9 cellular contexts compared by ENCODE assay signal in genomic region chr7:44867073-44867990, GRCh38. TPM values are rescaled to one million over a fixed set of nuclear protein-coding genes. Genes with fewer than 3 reads are reported as not detected.
DNase-seq lines count a peak whose midpoint lies in the region; ATAC-seq, FAIRE-seq and TF ChIP-seq lines count a peak whose summit lies in the region.
"Had no signal": no experiment of that assay in that cellular context is flagged by ENCODE, and none has a peak within 500 bp of the region (broad histone marks: within the 10 kb centered on the region; RNA-seq: fewer than 3 reads in every experiment).

No MANE protein-coding gene starts in this region.

- no peak overlapping the region for H3K4me3 ChIP-seq in BJ (ENCODE audit: low read depth, low read length)
- no peak overlapping the region for H3K4me3 ChIP-seq in KMS-11 (IDR thresholded peaks at IDR 0.05; ENCODE audit: insufficient read depth, low read depth, low read length)
- H3K4me3 ChIP-seq in K562, result no peak overlapping the region
- H3K4me3 ChIP-seq in MM.1S (ENCODE audit: low read length), result no peak overlapping the region

- H2AFZ ChIP-seq in KMS-11 (ENCODE audit: low read depth) (peak overlapping the region; percentile 36; the same call in 1 of the 2 replicates), K562 (ENCODE audit: low read depth, low read length) (no peak overlapping the region), MM.1S (ENCODE audit: low read length) (no peak overlapping the region)

- H3K4me1 ChIP-seq in KMS-11 (ENCODE audit: low read depth, poor library complexity, severe bottlenecking) (peaks cover 15% of the 10 kb centered on the region), K562 (replicated peaks in 1 of 2; ENCODE audit: control insufficient read depth in 2 of 2, insufficient read depth in 2 of 2, low read length in 2 of 2) (peaks cover 0 to 11% of the 10 kb centered on the region in 2 experiments; a peak in 3 of 5 replicates), MM.1S (ENCODE audit: low read length) (peaks cover 5% of the 10 kb centered on the region; the same call in 1 of the 2 replicates)

- H3K9me1 ChIP-seq in K562 (ENCODE audit: control insufficient read depth, insufficient read depth, low read length), result no peaks in the 10 kb centered on the region

- no peaks in the 10 kb centered on the region for H3F3A ChIP-seq in MM.1S (ENCODE audit: insufficient read depth, low read length)

- POLR2A ChIA-PET in BJ (lab: Charles Lee) (no interaction called here), K562 (lab: Yijun Ruan, JAX) (interaction anchor here (0.6 to 2.3 kb wide), 7 partner anchors 10 to 67 kb away, joined by 3 to 18 read pairs (median 4); no protein-coding TSS in a partner anchor)

- no peaks in the 10 kb centered on the region for H4K20me1 ChIP-seq in KMS-11 (ENCODE audit: insufficient read depth)
- no peaks in the 10 kb centered on the region for H4K20me1 ChIP-seq in K562 (replicated peaks; ENCODE audit: control insufficient read depth, insufficient read depth, low read length)
- no peaks in the 10 kb centered on the region for H4K20me1 ChIP-seq in MM.1S (ENCODE audit: insufficient read depth, low read length)

- H3K9ac ChIP-seq in KMS-11, result no peak overlapping the region
- no peak overlapping the region for H3K9ac ChIP-seq in K562 (ENCODE audit: insufficient read depth in 1 of 2, low read depth in 2 of 2, low read length in 2 of 2)
- H3K9ac ChIP-seq in MM.1S (ENCODE audit: low read length), result no peak overlapping the region

- TF ChIP-seq POLR2A in K562 (conservative IDR thresholded peaks at IDR 0.05), result no peak

- TF ChIP-seq CTCF in BJ (IDR thresholded peaks at IDR 0.05; ENCODE audit: insufficient read depth, low read depth, low read length) (no peak), KMS-11 (conservative IDR thresholded peaks at IDR 0.05; ENCODE audit: low read depth, low read length) (no peak), K562 (IDR thresholded peaks at IDR 0.05 in 2 of 3, conservative IDR thresholded peaks at IDR 0.05 in 1 of 3; ENCODE audit: insufficient read depth in 2 of 3, low read depth in 1 of 3, low read length in 3 of 3) (no peak), MM.1S (IDR thresholded peaks at IDR 0.05; ENCODE audit: low read length) (no peak)

- in situ Hi-C loops in K562 (cut with MboI), result no loop called here

- no peak for TF ChIP-seq RAD21 in K562 (CRISPR knock-in tag; conservative IDR thresholded peaks at IDR 0.05 in 1 of 2, IDR thresholded peaks at IDR 0.05 in 1 of 2)

- FAIRE-seq in K562 (lab: Jason Lieb, UNC), result peak; percentile 88

- no peaks in the 10 kb centered on the region for H3K27me3 ChIP-seq in BJ (ENCODE audit: control insufficient read depth, insufficient read depth, low read length)
- H3K27me3 ChIP-seq in KMS-11 (ENCODE audit: insufficient read depth, low read depth), result no peaks in the 10 kb centered on the region
- H3K27me3 ChIP-seq in K562 (ENCODE audit: control insufficient read depth in 2 of 2, insufficient read depth in 2 of 2, low read length in 2 of 2), result no peaks in the 10 kb centered on the region
- H3K27me3 ChIP-seq in MM.1S (replicated peaks; ENCODE audit: insufficient read depth, low read length), result no peaks in the 10 kb centered on the region

- H3K9me3 ChIP-seq in K562 (replicated peaks; ENCODE audit: control insufficient read depth, insufficient read depth, low read depth, low read length) (no peaks in the 10 kb centered on the region), MM.1S (replicated peaks; ENCODE audit: insufficient read depth, low read length) (no peaks in the 10 kb centered on the region)

- H3K4me2 ChIP-seq in KMS-11 (peak overlapping the region; percentile 43; the same call in 1 of the 2 replicates), K562 (ENCODE audit: insufficient read depth, low read length) (no peak overlapping the region; the same call in 1 of the 2 replicates), MM.1S (ENCODE audit: low read depth, low read length) (no peak overlapping the region)

- H3K79me2 ChIP-seq in KMS-11 (ENCODE audit: insufficient read depth, low read depth) (no peaks in the 10 kb centered on the region), K562 (ENCODE audit: control insufficient read depth, insufficient read depth, low read length) (no peaks in the 10 kb centered on the region), MM.1S (ENCODE audit: low read length) (no peaks in the 10 kb centered on the region)

- intact Hi-C loops in K562 (cut with micrococcal nuclease), result no loop called here

- TF ChIP-seq EP300 in K562 (IDR thresholded peaks at IDR 0.05; ENCODE audit: low read length), result peak; percentile 32; the same call in 1 of the 2 replicates

- DNase-seq in BJ (ENCODE audit: low read depth) (peak; percentile 56), K562 (ENCODE audit: extremely low read depth in 1 of 4, low spot score in 3 of 4) (peak; percentile 36 to 70 (median 48)), medulla oblongata (ENCODE audit: extremely low spot score) (peak; percentile 33), DMS79 (lab: John Stamatoyannopoulos, UW) (no peak), foreskin melanocyte (no peak), MM.1S (no peak)
- DNase-seq in activated naive CD4-positive, alpha-beta T cell (lab: John Stamatoyannopoulos, UW), result no peak
- DNase-seq: effector CD4-positive, alpha-beta T cell had no signal

- no peak overlapping the region for H3K27ac ChIP-seq in KMS-11
- no peak overlapping the region for H3K27ac ChIP-seq in K562 (ENCODE audit: extremely low read depth, low read depth, low read length)
- H3K27ac ChIP-seq in MM.1S (ENCODE audit: low read length), result no peak overlapping the region

- CTCF ChIA-PET in BJ (lab: Yijun Ruan, JAX) (interaction anchor here (0.6 to 4.9 kb wide), 5 partner anchors 12 to 269 kb away, joined by 3 to 32 read pairs (median 4); no protein-coding TSS in a partner anchor), K562 (lab: Yijun Ruan, JAX; ENCODE audit: low intra/inter-chr PET ratio) (no interaction called here)

- BruUV-seq in K562 (replicated peaks; lab: Mats Ljungman, UMichigan), result no TSS peak

- H3K36me3 ChIP-seq in BJ (ENCODE audit: control insufficient read depth, insufficient read depth, low read length) (no peaks in the 10 kb centered on the region), KMS-11 (ENCODE audit: insufficient read depth) (no peaks in the 10 kb centered on the region), K562 (ENCODE audit: control insufficient read depth, insufficient read depth, low read length) (no peaks in the 10 kb centered on the region), MM.1S (replicated peaks; ENCODE audit: insufficient read depth, low read length) (no peaks in the 10 kb centered on the region)

- peak; percentile 88 for ATAC-seq in K562

- H3K9me2 ChIP-seq in MM.1S (replicated peaks; ENCODE audit: insufficient read depth, low read length), result no peaks in the 10 kb centered on the region

- 13% methylated on average over 4 of the region's 4 CpGs for WGBS in K562 (ENCODE audit: insufficient coverage, low coverage, missing lambda C conversion rate)

TF ChIP-seq in K562, 482 proteins besides CTCF, POLR2A, EP300 and RAD21 (continues in another document):
- TF ChIP-seq TEAD2 (tag; IDR thresholded peaks at IDR 0.05) (no peak), FOS (IDR thresholded peaks at IDR 0.05; ENCODE audit: extremely low read depth, insufficient read length) (peak; percentile 50), CREM (IDR thresholded peaks at IDR 0.05; ENCODE audit: low read depth) (peak; percentile 75), PURB (CRISPR knock-in tag; IDR thresholded peaks at IDR 0.05; ENCODE audit: low read depth) (no peak), CBX2 (IDR thresholded peaks at IDR 0.05; ENCODE audit: insufficient read depth, low read length, poor library complexity, severe bottlenecking) (no peak), POLR2H (tag; IDR thresholded peaks at IDR 0.05; ENCODE audit: low read depth) (no peak)

RNA-seq across cellular contexts. Expression of gene PURB, which starts 18.0 kb away (rescaled TPM):
- polyA plus RNA-seq in BJ (2011; rRNA removed) (2.5 and 4.3 TPM in 2 replicates), K562 (2011; rRNA removed) (7.3 and 8.3 TPM in 2 replicates), K562 (2014; fragmentation: Illumina TruSeq; extraction: Trizol) (12.8 and 14.1 TPM in 2 replicates), K562 (2014; fragmentation: Nextera tagmentation; extraction: Ambion mirVana) (1 to 10 TPM; 1.6 TPM), K562 (2014; rRNA removed) (8.8 and 9.8 TPM in 2 replicates)
- 3.0 and 5.7 TPM in 2 replicates for polyA minus RNA-seq in BJ (2011; rRNA and poly(A)+ RNA removed)
- total RNA-seq in K562 (2011; cell fraction: chromatin; rRNA removed; ENCODE audit: low replicate concordance), result 13.1 and 32.6 TPM in 2 replicates
- total RNA-seq in K562 (2011; cell fraction: nucleolus; rRNA removed), result 11.2 and 12.5 TPM in 2 replicates
- 20.3 and 27.3 TPM in 2 replicates for total RNA-seq in K562 (2011; cell fraction: nucleoplasm; rRNA removed)
- total RNA-seq in K562 (2014; rRNA removed) (5.6 and 6.2 TPM in 2 replicates), K562 (2014; rRNA removed; fragmentation: Illumina TruSeq; extraction: Trizol) (13.5 and 14.8 TPM in 2 replicates), K562 (2015; rRNA removed; fragmentation: Illumina TruSeq; extraction: Trizol) (10.6 and 11.2 TPM in 2 replicates), K562 (2021) (12.7 and 13.1 TPM in 2 replicates)
- polyA plus RNA-seq in K562 (2011; cell fraction: cytosol; rRNA removed), result 1.8 and 4.2 TPM in 2 replicates
- 6.5 and 7.7 TPM in 2 replicates for polyA plus RNA-seq in K562 (2011; cell fraction: nucleus; rRNA removed)
- 9.8 and 11.3 TPM in 2 replicates for polyA plus RNA-seq in K562 (2012)
- polyA minus RNA-seq in K562 (2011; rRNA and poly(A)+ RNA removed), result 6.8 and 7.8 TPM in 2 replicates
- polyA minus RNA-seq in K562 (2011; cell fraction: cytosol; rRNA and poly(A)+ RNA removed), result 5.3 and 6.5 TPM in 2 replicates
- 5.9 and 10.9 TPM in 2 replicates for polyA minus RNA-seq in K562 (2011; cell fraction: nucleus; rRNA and poly(A)+ RNA removed)

RNA-seq across cellular contexts. Expression of gene H2AZ2, which starts 19.4 kb away (rescaled TPM):
- polyA plus RNA-seq in BJ (2011; rRNA removed), result 100 and 107 TPM in 2 replicates
- polyA minus RNA-seq in BJ (2011; rRNA and poly(A)+ RNA removed), result 35.3 and 46.2 TPM in 2 replicates
- total RNA-seq in K562 (2011; cell fraction: chromatin; rRNA removed; ENCODE audit: low replicate concordance), result 52.2 and 119 TPM in 2 replicates
- total RNA-seq in K562 (2011; cell fraction: nucleolus; rRNA removed), result 49.0 and 52.7 TPM in 2 replicates
- total RNA-seq in K562 (2011; cell fraction: nucleoplasm; rRNA removed), result 81.8 and 141 TPM in 2 replicates
- total RNA-seq in K562 (2014; rRNA removed), result 380 and 497 TPM in 2 replicates
- total RNA-seq in K562 (2014; rRNA removed; fragmentation: Illumina TruSeq; extraction: Trizol), result 286 and 296 TPM in 2 replicates
- total RNA-seq in K562 (2015; rRNA removed; fragmentation: Illumina TruSeq; extraction: Trizol), result 217 and 219 TPM in 2 replicates
- 273 and 286 TPM in 2 replicates for total RNA-seq in K562 (2021)
- polyA plus RNA-seq in K562 (2011; rRNA removed), result 276 and 382 TPM in 2 replicates
- 254 and 312 TPM in 2 replicates for polyA plus RNA-seq in K562 (2011; cell fraction: cytosol; rRNA removed)
- polyA plus RNA-seq in K562 (2011; cell fraction: nucleus; rRNA removed), result 75.0 and 103 TPM in 2 replicates
- polyA plus RNA-seq in K562 (2012), result 262 and 408 TPM in 2 replicates
- 213 and 246 TPM in 2 replicates for polyA plus RNA-seq in K562 (2014; fragmentation: Illumina TruSeq; extraction: Trizol)
- 100 to 1,000 TPM; 105 to 118 TPM for polyA plus RNA-seq in K562 (2014; fragmentation: Nextera tagmentation; extraction: Ambion mirVana)
- polyA plus RNA-seq in K562 (2014; rRNA removed), result 295 and 305 TPM in 2 replicates
- 211 and 268 TPM in 2 replicates for polyA minus RNA-seq in K562 (2011; rRNA and poly(A)+ RNA removed)
- 75.6 and 99.9 TPM in 2 replicates for polyA minus RNA-seq in K562 (2011; cell fraction: cytosol; rRNA and poly(A)+ RNA removed)
- polyA minus RNA-seq in K562 (2011; cell fraction: nucleus; rRNA and poly(A)+ RNA removed), result 17.5 and 34.1 TPM in 2 replicates

Comparison
In these comparisons a context has a peak if more than half of its experiments do, and no peak if none do; other contexts are left out.
1. DNase-seq: peak in BJ (single experiment), K562 (4 of 4) and medulla oblongata (single experiment); none in DMS79 (single experiment), foreskin melanocyte (single experiment), activated naive CD4-positive, alpha-beta T cell (0 of 4) and MM.1S (single experiment).